In the genomic region with DNA sequence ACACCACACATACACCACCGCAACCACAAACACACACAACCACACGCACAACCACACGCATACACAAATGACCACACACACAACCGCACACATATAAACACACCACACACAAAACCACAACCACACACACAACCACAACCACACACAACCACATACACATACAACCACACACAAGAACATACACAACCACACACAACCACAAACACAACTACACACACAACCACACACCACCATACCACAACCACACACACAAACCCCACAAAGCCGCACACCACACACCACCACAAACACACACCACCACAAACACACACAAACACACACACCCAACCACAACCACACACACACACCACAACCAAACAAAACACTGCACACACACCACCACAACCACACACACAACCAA, we compare ENCODE assay signal across 20 cellular contexts.
"Had no signal": no experiment of that assay in that cellular context is flagged by ENCODE, and none has a peak within 500 bp of the region (broad histone marks: within the 10 kb centered on the region; RNA-seq: fewer than 3 reads in every experiment).

No MANE protein-coding gene starts in this region.

- H3K4me1 ChIP-seq: adrenal gland, body of pancreas, colonic mucosa, left lung, parathyroid adenoma, SJSA1 had no signal

- H3K4me3 Mint-ChIP-seq: activated naive CD4-positive, alpha-beta T cell treated with anti-CD3 and anti-CD28 coated beads for 36 hours; naive B cell; stimulated activated memory B cell treated with anti-CD40 and anti-IgM and Interleukin-4, amounts not matched to agents 10 μg/mL and 1 μg/mL and 100 μg/mL, for 72 hours; T-helper 2 cell treated with Interferon-gamma antibody and Interleukin-4, amounts not matched to agents 5 μg/mL and 100 μg/mL, for 36 hours; type B pancreatic cell had no signal

- H3K36me3 Mint-ChIP-seq: stimulated activated memory B cell treated with anti-CD40 and anti-IgM and Interleukin-4, amounts not matched to agents 10 μg/mL and 1 μg/mL and 100 μg/mL, for 72 hours; type B pancreatic cell had no signal

- H3K27me3 ChIP-seq: body of pancreas, colonic mucosa, SJSA1 had no signal

- H3K4me3 ChIP-seq: adrenal gland, body of pancreas, colonic mucosa, esophagus squamous epithelium, left lung, SJSA1 had no signal

- DNase-seq: activated CD4-positive, CD25-positive, alpha-beta regulatory T cell; activated CD8-positive, alpha-beta memory T cell treated with anti-CD3 and anti-CD28 coated beads, Interleukin-2, amount 50 U/mL, for 48 hours; activated naive CD4-positive, alpha-beta T cell treated with anti-CD3 and anti-CD28 coated beads for 36 hours; adrenal gland; body of pancreas; central memory CD4-positive, alpha-beta T cell; colonic mucosa; esophagus squamous epithelium; hippocampal formation; left lung; mammary epithelial cell; naive B cell; stimulated activated CD4-positive, alpha-beta T cell treated with anti-CD3 and anti-CD28 coated beads, Interleukin-12 subunit alpha, Interleukin-12 subunit beta, amount 100 ng/mL, for 4 hours; stimulated activated CD4-positive, alpha-beta T cell treated with anti-CD3 and anti-CD28 coated beads, Interleukin-2, amount 100 ng/mL, for 24 hours had no signal

- H3K27ac Mint-ChIP-seq: activated naive CD4-positive, alpha-beta T cell treated with anti-CD3 and anti-CD28 coated beads for 36 hours; activated T-helper 2 cell treated with anti-CD3 and anti-CD28 coated beads, Interferon-gamma antibody, Interleukin-2, Interleukin-4, amounts not matched to agents 10 μg/mL and 5 μg/mL and 100 μg/mL, durations not matched to agents 14 hours and 24 hours and 36 hours; stimulated activated memory B cell treated with anti-CD40 and anti-IgM and Interleukin-4, amounts not matched to agents 10 μg/mL and 1 μg/mL and 100 μg/mL, for 72 hours; type B pancreatic cell had no signal

- H3K27ac ChIP-seq: adrenal gland, body of pancreas, colonic mucosa, esophagus squamous epithelium, left lung, parathyroid adenoma, SJSA1 had no signal

- H3K36me3 ChIP-seq: adrenal gland, colonic mucosa, esophagus squamous epithelium, left lung, SJSA1 had no signal

- H3K9me3 ChIP-seq: adrenal gland, body of pancreas, colonic mucosa, esophagus squamous epithelium, left lung, SJSA1 had no signal

- ATAC-seq: body of pancreas; left lung; stimulated activated memory B cell treated with anti-CD40 and anti-IgM and Interleukin-4, amounts not matched to agents 10 μg/mL and 1 μg/mL and 100 μg/mL, for 72 hours had no signal
